Comparison of ENCODE assay signal across 9 cellular contexts in the genomic region with DNA sequence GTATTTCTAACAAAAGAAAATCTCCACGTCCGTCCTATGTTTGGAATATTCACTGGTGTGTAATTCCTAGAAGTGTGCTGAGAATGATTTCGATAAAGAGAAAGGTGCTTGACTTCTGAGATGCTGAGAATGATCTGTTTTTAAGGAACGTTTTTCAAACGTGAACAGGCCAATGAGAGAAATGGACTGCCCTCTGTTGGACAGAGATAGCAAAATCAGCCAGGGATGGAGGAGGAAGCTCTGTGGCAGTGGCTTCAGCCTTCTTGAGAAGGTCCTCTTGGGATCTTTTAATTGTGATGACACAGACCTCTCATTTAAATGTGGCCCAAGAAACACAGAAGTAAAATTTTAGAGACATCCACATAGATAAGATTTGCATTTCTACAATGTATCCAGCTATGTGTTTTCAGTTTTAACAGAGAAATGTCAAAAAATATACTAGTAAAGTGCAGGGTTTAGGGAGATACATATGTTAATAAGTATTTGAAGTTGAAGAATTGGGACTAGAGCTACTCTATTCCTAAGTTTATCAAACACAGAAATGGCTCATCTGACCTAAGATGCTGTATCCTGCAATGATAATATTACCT.
DNase-seq lines count a peak whose midpoint lies in the region; ATAC-seq, FAIRE-seq and TF ChIP-seq lines count a peak whose summit lies in the region.
"Had no signal": no experiment of that assay in that cellular context is flagged by ENCODE, and none has a peak within 500 bp of the region (broad histone marks: within the 10 kb centered on the region; RNA-seq: fewer than 3 reads in every experiment).

No MANE protein-coding gene starts in this region.

- ATAC-seq in HG02852 (IDR thresholded peaks at IDR 0.05; ENCODE audit: unreplicated experiment) (peak; percentile 76), GM19395 (IDR thresholded peaks at IDR 0.05; ENCODE audit: unreplicated experiment) (no peak)

- H3K4me3 Mint-ChIP-seq in astrocyte (ENCODE audit: unreplicated experiment) = no peak overlapping the region

- H3K27ac Mint-ChIP-seq in astrocyte (ENCODE audit: unreplicated experiment) = no peak overlapping the region

- TF ChIP-seq CTCF in AG09309 (IDR thresholded peaks at IDR 0.05; ENCODE audit: control insufficient read depth, insufficient read depth, low read depth, low read length, missing control alignments) (peak; percentile 75), GM12864 (IDR thresholded peaks at IDR 0.05; ENCODE audit: low read depth, low read length, missing control alignments) (peak; percentile 73), astrocyte (IDR thresholded peaks at IDR 0.05; ENCODE audit: insufficient read depth, low read depth, low read length) (peak; percentile 62)

- no peaks in the 10 kb centered on the region for H4K20me1 ChIP-seq in astrocyte (ENCODE audit: insufficient read depth, low read length)

- peaks cover 8% of the 10 kb centered on the region for H3K9me3 Mint-ChIP-seq in astrocyte (ENCODE audit: unreplicated experiment)

- peaks cover 13% of the 10 kb centered on the region for H3K4me1 ChIP-seq in astrocyte (ENCODE audit: insufficient read depth, low read length)
- H3K4me1 ChIP-seq in effector memory CD4-positive, alpha-beta T cell (ENCODE audit: control insufficient read depth, insufficient read depth, low read length, poor library complexity, severe bottlenecking) = no peaks in the 10 kb centered on the region
- H3K4me1 ChIP-seq: SJSA1 had no signal

- H3K36me3 ChIP-seq in astrocyte (ENCODE audit: insufficient read depth, low read length) = no peaks in the 10 kb centered on the region
- no peaks in the 10 kb centered on the region for H3K36me3 ChIP-seq in effector memory CD4-positive, alpha-beta T cell (ENCODE audit: control insufficient read depth, insufficient read depth, low read length)
- H3K36me3 ChIP-seq: SJSA1 had no signal

- no peak overlapping the region for H3K27ac ChIP-seq in astrocyte (ENCODE audit: low read depth, low read length)
- H3K27ac ChIP-seq in effector memory CD4-positive, alpha-beta T cell (ENCODE audit: insufficient read depth, low read length, poor library complexity, severe bottlenecking) = no peak overlapping the region
- H3K27ac ChIP-seq: SJSA1 had no signal

- H3K4me3 ChIP-seq in AG09309 (ENCODE audit: control insufficient read depth, low read depth, low read length) (no peak overlapping the region), GM12864 (ENCODE audit: low read depth, low read length) (no peak overlapping the region), astrocyte (ENCODE audit: insufficient read depth, low read depth, low read length) (no peak overlapping the region)
- no peak overlapping the region for H3K4me3 ChIP-seq in effector memory CD4-positive, alpha-beta T cell (ENCODE audit: insufficient read depth, low read depth, low read length, poor library complexity, severe bottlenecking)
- H3K4me3 ChIP-seq: SJSA1 had no signal

- H3K79me2 ChIP-seq in astrocyte (ENCODE audit: insufficient read depth, low read length) = no peaks in the 10 kb centered on the region

- H3K4me1 Mint-ChIP-seq in astrocyte (ENCODE audit: low read depth, unreplicated experiment) = peaks cover 4% of the 10 kb centered on the region

- H3K27me3 ChIP-seq in astrocyte (ENCODE audit: insufficient read depth, low read length) = peaks cover 18% of the 10 kb centered on the region
- no peaks in the 10 kb centered on the region for H3K27me3 ChIP-seq in effector memory CD4-positive, alpha-beta T cell (replicated peaks; ENCODE audit: control insufficient read depth, insufficient read depth, low read length, poor library complexity, severe bottlenecking)
- H3K27me3 ChIP-seq: SJSA1 had no signal

- no peaks in the 10 kb centered on the region for H3K36me3 Mint-ChIP-seq in astrocyte (ENCODE audit: low read depth, unreplicated experiment)

- no peak overlapping the region for H2AFZ ChIP-seq in astrocyte (ENCODE audit: low read depth, low read length)

- FAIRE-seq in astrocyte (lab: Jason Lieb, UNC) = peak; percentile 55
- peak; percentile 97 for FAIRE-seq in islet of Langerhans (lab: Jason Lieb, UNC)

- H3K4me2 ChIP-seq in astrocyte (ENCODE audit: low read length) = peak overlapping the region; percentile 63

- no peak overlapping the region for H3K9ac ChIP-seq in astrocyte (ENCODE audit: low read length)

- peaks cover 21% of the 10 kb centered on the region for H3K27me3 Mint-ChIP-seq in astrocyte (ENCODE audit: low read depth, unreplicated experiment)

- peak; percentile 7 for DNase-seq in AG09309 (ENCODE audit: low read depth)
- no peak for DNase-seq in GM12864 (ENCODE audit: low read depth)
- peak; percentile 8 for DNase-seq in NCI-H2196 treated with DMSO at 0.1 percent for 48 hours (lab: John Stamatoyannopoulos, UW; ENCODE audit: unreplicated experiment)
- peak; percentile 23 for DNase-seq in astrocyte (ENCODE audit: low read depth)
- no peak for DNase-seq in effector memory CD4-positive, alpha-beta T cell

- no peaks in the 10 kb centered on the region for H3K9me3 ChIP-seq in astrocyte (ENCODE audit: insufficient read depth, low read depth, low read length)
- no peaks in the 10 kb centered on the region for H3K9me3 ChIP-seq in effector memory CD4-positive, alpha-beta T cell (ENCODE audit: control insufficient read depth, low read length)
- H3K9me3 ChIP-seq: SJSA1 had no signal

Comparison
In these comparisons a context has a peak if more than half of its experiments do, and no peak if none do; other contexts are left out.
1. DNase-seq: peak in AG09309 (single experiment), NCI-H2196 treated with DMSO at 0.1 percent for 48 hours (single experiment) and astrocyte (single experiment); none in GM12864 (single experiment) and effector memory CD4-positive, alpha-beta T cell (0 of 3).
2. Peak in every context shown above with its lines, with median percentiles within 50 percentile points of each other: CTCF ChIP-seq.